8 cellular contexts compared by ENCODE assay signal in the genomic region with DNA sequence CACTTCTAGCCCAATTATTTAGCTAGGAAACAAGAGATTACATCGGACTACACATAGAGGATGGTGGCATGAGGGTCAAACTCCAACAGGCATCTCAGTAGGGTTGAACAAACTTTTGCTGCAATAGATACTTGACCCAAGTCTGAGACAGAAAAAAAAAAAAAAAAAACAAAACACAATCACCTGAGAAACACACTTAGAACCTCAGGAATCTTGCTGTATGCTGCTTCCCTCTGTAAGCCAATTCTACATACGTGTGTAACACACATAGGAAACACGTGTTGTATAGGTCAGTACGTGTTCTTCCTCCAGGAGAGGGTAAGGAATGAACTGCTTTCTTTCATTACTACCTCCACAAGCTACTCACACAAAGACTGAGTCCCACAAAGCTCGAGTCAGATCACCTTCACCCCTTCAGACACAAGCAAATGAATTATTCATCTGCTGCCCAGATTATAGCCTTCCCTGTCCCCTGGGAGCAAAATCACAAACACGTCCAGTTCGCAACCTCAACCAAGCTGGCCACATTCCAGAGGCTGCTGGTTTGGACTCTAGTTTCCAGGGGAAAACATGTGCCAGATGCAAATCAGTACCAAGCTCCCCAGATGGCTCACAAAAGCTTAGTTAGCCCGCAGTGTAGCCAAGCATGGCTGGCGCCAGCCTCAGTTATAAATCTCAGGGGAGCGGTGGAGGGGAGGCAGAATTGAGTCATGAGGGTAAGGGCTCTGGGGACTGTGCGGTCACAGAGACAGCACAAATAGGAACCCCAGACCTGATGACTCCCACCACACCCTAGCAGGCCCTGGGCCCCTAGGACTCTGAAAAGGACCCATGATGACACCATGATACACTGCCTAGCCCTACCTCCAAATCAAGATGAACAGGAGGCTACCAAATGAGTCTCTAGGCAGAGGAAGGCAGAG. TPM values are rescaled to one million over a fixed set of nuclear protein-coding genes. Genes with fewer than 3 reads are reported as not detected.
DNase-seq lines count a peak whose midpoint lies in the region; ATAC-seq, FAIRE-seq and TF ChIP-seq lines count a peak whose summit lies in the region.
"Had no signal": no experiment of that assay in that cellular context is flagged by ENCODE, and none has a peak within 500 bp of the region (broad histone marks: within the 10 kb centered on the region; RNA-seq: fewer than 3 reads in every experiment).

No MANE protein-coding gene starts in this region.

- H3K27me3 ChIP-seq in stomach smooth muscle (ENCODE audit: control insufficient read depth in 1 of 2, insufficient read depth in 2 of 2, low read length in 2 of 2) = no peaks in the 10 kb centered on the region

- peaks cover 72% of the 10 kb centered on the region for H3K4me1 Mint-ChIP-seq in brain

- no peaks in the 10 kb centered on the region for H3K9me3 Mint-ChIP-seq in brain

- FAIRE-seq in GM12891 (lab: Jason Lieb, UNC) = peak; percentile 93
- FAIRE-seq: colon had no signal

- peaks cover 22 to 26% of the 10 kb centered on the region in 2 donors for H3K36me3 ChIP-seq in stomach smooth muscle (ENCODE audit: control insufficient read depth in 2 of 2, insufficient read depth in 2 of 2, low read length in 2 of 2)

- peak overlapping the region; percentile 92 to 99 (median 97) for H3K27ac Mint-ChIP-seq in brain

- no peaks in the 10 kb centered on the region for H3K9me3 ChIP-seq in stomach smooth muscle (ENCODE audit: control insufficient read depth in 2 of 2, low read length in 2 of 2)

- H3K4me3 ChIP-seq in stomach smooth muscle (ENCODE audit: low read length in 2 of 2) = peak overlapping the region; percentile 34 to 47

- TF ChIP-seq POLR2A in GM12891 (IDR thresholded peaks at IDR 0.05; ENCODE audit: low read depth, low read length) = no peak

- DNase-seq in GM12891 (ENCODE audit: insufficient read length, low spot score) (peak; percentile 81), M059J (ENCODE audit: low read depth) (peak; percentile 98), left kidney (ENCODE audit: low read depth, low spot score) (peak; percentile 93), NCI-H1930 (lab: John Stamatoyannopoulos, UW) (no peak)

- ATAC-seq in GM21737 (IDR thresholded peaks at IDR 0.05; ENCODE audit: unreplicated experiment) = peak; percentile 85

- peak overlapping the region; percentile 12 to 80 (median 74) for H3K4me3 Mint-ChIP-seq in brain

- peak overlapping the region in 1 of 2 donors; percentile 29 for H3K9ac ChIP-seq in stomach smooth muscle (ENCODE audit: low read length in 2 of 2)

- peak overlapping the region; percentile 70 for H3K27ac ChIP-seq in stomach smooth muscle (ENCODE audit: low read length)

- H3K4me1 ChIP-seq in stomach smooth muscle (ENCODE audit: control insufficient read depth, insufficient read depth, low read length) = peaks cover 59% of the 10 kb centered on the region

- H3K27me3 Mint-ChIP-seq in brain = no peaks in the 10 kb centered on the region

- peaks cover 45% of the 10 kb centered on the region for H3K36me3 Mint-ChIP-seq in brain

- TF ChIP-seq CTCF in brain (conservative IDR thresholded peaks at IDR 0.05) = no peak

TF ChIP-seq in GM12891, 5 proteins besides CTCF, POLR2A, EP300 and RAD21:
- TF ChIP-seq POU2F2 (IDR thresholded peaks at IDR 0.05; ENCODE audit: low read depth, low read length) = peak; percentile 82
- peak; percentile 97 for TF ChIP-seq PAX5 (IDR thresholded peaks at IDR 0.05; ENCODE audit: insufficient read depth, low read length, severe bottlenecking)
- 0 out of 2 replicates have a peak, but pooled peaks have one; percentile 30 for TF ChIP-seq SPI1 (IDR thresholded peaks at IDR 0.05; ENCODE audit: low read depth, low read length)
- TF ChIP-seq POLR2AphosphoS5 (IDR thresholded peaks at IDR 0.05; ENCODE audit: low read depth, low read length) = no peak
- TF ChIP-seq TAF1 (IDR thresholded peaks at IDR 0.05; ENCODE audit: low read depth, low read length) = no peak; the same call in 1 of the 2 replicates

RNA-seq across cellular contexts. Expression of a gene that starts 15.1 kb away (rescaled TPM):
- 238 TPM for polyA plus RNA-seq in GM12891 (2012; ENCODE audit: low read depth, missing spikeins)
- total RNA-seq in M059J (2014; rRNA removed; shearing (Covaris generic)) = 359 and 530 TPM in 2 replicates
- 1,531 TPM for polyA plus RNA-seq in brain (ENCODE audit: insufficient read depth, low read depth, low replicate concordance)

Comparison
In these comparisons a context has a peak if more than half of its experiments do, and no peak if none do; other contexts are left out.
1. DNase-seq: peak in GM12891 (single experiment), M059J (single experiment) and left kidney (single experiment); none in NCI-H1930 (0 of 2).